ENCODE assay signal across 16 cellular contexts in the genomic region with DNA sequence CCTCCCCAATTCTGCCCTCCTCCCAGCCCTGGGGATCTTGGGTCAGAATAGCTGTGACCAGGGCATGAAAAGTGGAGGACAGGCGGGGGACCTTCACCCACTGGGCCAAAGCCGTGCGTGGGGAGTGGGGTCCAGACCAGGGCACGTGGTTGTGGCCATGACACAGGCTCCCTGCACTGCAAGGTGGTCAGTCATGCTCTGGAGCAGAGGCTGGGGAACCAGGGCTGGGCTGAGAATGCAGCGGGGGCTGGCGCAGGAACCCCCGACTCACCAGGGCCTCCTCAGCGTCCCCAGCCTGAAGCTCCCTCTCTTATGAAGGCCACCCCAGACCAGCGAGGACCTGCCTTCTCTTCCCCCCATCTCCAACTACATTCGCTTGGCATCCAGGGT. TPM values are rescaled to one million over a fixed set of nuclear protein-coding genes. Genes with fewer than 3 reads are reported as not detected.
DNase-seq lines count a peak whose midpoint lies in the region; ATAC-seq and TF ChIP-seq lines count a peak whose summit lies in the region.
"Had no signal": no experiment of that assay in that cellular context is flagged by ENCODE, and none has a peak within 500 bp of the region (broad histone marks: within the 10 kb centered on the region; RNA-seq: fewer than 3 reads in every experiment).

No MANE protein-coding gene starts in this region.

- H3K4me2 ChIP-seq in SK-N-SH, result peak overlapping the region; percentile 89; the same call in 1 of the 2 replicates
- H3K4me2 ChIP-seq in HCT116 (ENCODE audit: low read length), result peak overlapping the region; percentile 96
- H3K4me2 ChIP-seq in mammary epithelial cell (ENCODE audit: insufficient read depth, low read depth, low read length), result peak overlapping the region; percentile 98

- H3K4me3 ChIP-seq in SK-N-SH (ENCODE audit: low read depth in 2 of 2, low read length in 1 of 2) (no peak overlapping the region), HCT116 (replicated peaks in 1 of 2; ENCODE audit: low read depth in 1 of 2, low read length in 2 of 2) (peak overlapping the region; percentile 5 to 55; a peak in 1 of 4 replicates), mammary epithelial cell (replicated peaks in 1 of 3; ENCODE audit: insufficient read depth in 1 of 3, low read depth in 2 of 3, low read length in 3 of 3) (peak overlapping the region in 1 of 3 experiments; percentile 10), WERI-Rb-1 (ENCODE audit: low read depth, low read length) (no peak overlapping the region)
- H3K4me3 ChIP-seq: SK-N-MC had no signal

- no peak for TF ChIP-seq CTCF in SK-N-SH (IDR thresholded peaks at IDR 0.05)
- no peak for TF ChIP-seq CTCF in HCT116 (IDR thresholded peaks at IDR 0.05 in 2 of 3, conservative IDR thresholded peaks at IDR 0.05 in 1 of 3; ENCODE audit: borderline replicate concordance in 1 of 3, insufficient read depth in 1 of 3, low read depth in 2 of 3, low read length in 2 of 3)
- no peak for TF ChIP-seq CTCF in mammary epithelial cell (conservative IDR thresholded peaks at IDR 0.05 in 1 of 2, IDR thresholded peaks at IDR 0.05 in 1 of 2; ENCODE audit: extremely low read depth in 1 of 2, insufficient read depth in 1 of 2, low read depth in 1 of 2, low read length in 2 of 2)
- TF ChIP-seq CTCF in osteocyte (IDR thresholded peaks at IDR 0.05), result no peak
- no peak for TF ChIP-seq CTCF in WERI-Rb-1 (IDR thresholded peaks at IDR 0.05; ENCODE audit: low read depth, low read length)

- DNase-seq in SK-N-SH, result no peak
- no peak for DNase-seq in HCT116 (ENCODE audit: low read depth, low spot score)
- no peak for DNase-seq in mammary epithelial cell
- DNase-seq in osteocyte (ENCODE audit: extremely low spot score, unreplicated experiment), result no peak
- no peak for DNase-seq in WERI-Rb-1
- DNase-seq: 8988T; activated CD4-positive, alpha-beta T cell treated with anti-CD3 and anti-CD28 coated beads for 1 hour; activated naive CD4-positive, alpha-beta T cell treated with anti-CD3 and anti-CD28 coated beads for 36 hours; DMS53; islet precursor cell; NCI-H526 treated with DMSO at 0.1 percent for 48 hours; tibial artery had no signal

- peaks cover 27% of the 10 kb centered on the region for H3K4me1 Mint-ChIP-seq in osteocyte (ENCODE audit: unreplicated experiment)

- TF ChIP-seq RAD21 in SK-N-SH (IDR thresholded peaks at IDR 0.05; ENCODE audit: low read length) (no peak), HCT116 (IDR thresholded peaks at IDR 0.05; ENCODE audit: low read depth) (no peak)

- H3K4me3 Mint-ChIP-seq in osteocyte (ENCODE audit: unreplicated experiment), result peak overlapping the region; percentile 80

- in situ Hi-C loops in mammary epithelial cell (cut with MboI; ENCODE audit: low sequenced_read_pairs in 2 of 2), result no loop called here

- dilution Hi-C loops in mammary epithelial cell (cut with HindIII; ENCODE audit: low sequenced_read_pairs), result loop anchor here (10.0 kb wide), 2 partner anchors 122 to 172 kb away; partner anchors contain the start of gene TTLL10

- 87% methylated on average over 4 of the region's 10 CpGs for WGBS in SK-N-SH (ENCODE audit: low lambda C conversion rate)
- 100% methylated on average over 4 of the region's 10 CpGs for WGBS in mammary epithelial cell (ENCODE audit: low coverage, missing lambda C conversion rate)

- ATAC-seq in SK-N-SH treated with all-trans-retinoic acid at 6 μM for 48 hours, result no peak
- no peak for ATAC-seq in HCT116
- ATAC-seq in GM21360 (IDR thresholded peaks at IDR 0.05; ENCODE audit: unreplicated experiment), result no peak
- no peak for ATAC-seq in GM21515 (IDR thresholded peaks at IDR 0.05; ENCODE audit: unreplicated experiment)

- H3K36me3 Mint-ChIP-seq in osteocyte (ENCODE audit: unreplicated experiment), result no peaks in the 10 kb centered on the region

- BruUV-seq in HCT116 (replicated peaks; lab: Mats Ljungman, UMichigan), result TSS peak; percentile 54
- no TSS peak for BruUV-seq in mammary epithelial cell (replicated peaks; lab: Mats Ljungman, UMichigan)

- H3K36me3 ChIP-seq in SK-N-SH (replicated peaks in 1 of 2; ENCODE audit: control insufficient read depth in 1 of 2, insufficient read depth in 2 of 2, low read length in 1 of 2) (no peaks in the 10 kb centered on the region), HCT116 (ENCODE audit: control insufficient read depth in 1 of 2, insufficient read depth in 2 of 2, low read length in 2 of 2) (peaks cover under 1 to 6% of the 10 kb centered on the region in 2 experiments; a peak in 2 of 4 replicates), mammary epithelial cell (ENCODE audit: insufficient read depth, low read length) (no peaks in the 10 kb centered on the region), WERI-Rb-1 (peaks cover 21% of the 10 kb centered on the region)

- peak overlapping the region; percentile 38 for H3K27ac Mint-ChIP-seq in osteocyte (ENCODE audit: unreplicated experiment)
- H3K27ac Mint-ChIP-seq: activated naive CD4-positive, alpha-beta T cell treated with anti-CD3 and anti-CD28 coated beads for 36 hours had no signal

- H3K27me3 ChIP-seq in SK-N-SH (ENCODE audit: insufficient read depth), result no peaks in the 10 kb centered on the region
- H3K27me3 ChIP-seq in HCT116 (ENCODE audit: insufficient read depth, low read length), result no peaks in the 10 kb centered on the region
- no peaks in the 10 kb centered on the region for H3K27me3 ChIP-seq in mammary epithelial cell (ENCODE audit: insufficient read depth, low read length)
- no peaks in the 10 kb centered on the region for H3K27me3 ChIP-seq in WERI-Rb-1 (ENCODE audit: insufficient read depth, low read depth, severe bottlenecking)
- H3K27me3 ChIP-seq: tibial artery had no signal

- POLR2A ChIA-PET in SK-N-SH (lab: Yijun Ruan, JAX), result interaction anchor here (1.1 kb wide), 1 partner anchor 67 kb away, joined by 3 read pairs; no protein-coding TSS in a partner anchor
- POLR2A ChIA-PET in HCT116 (lab: Charles Lee), result no interaction called here

- RAD21 ChIA-PET in HCT116 (lab: Charles Lee; ENCODE audit: low non-redundant PET in 1 of 2, low total read pairs in 2 of 2, uncharacterized antibody in 2 of 2, unreplicated experiment in 2 of 2), result no interaction called here

- H3K4me1 ChIP-seq in SK-N-SH (ENCODE audit: control insufficient read depth in 1 of 2, insufficient read depth in 2 of 2, low read depth in 1 of 2, low read length in 1 of 2), result peaks cover 0 to 22% of the 10 kb centered on the region in 2 experiments; a peak in 1 of 4 replicates
- peaks cover 41 to 58% of the 10 kb centered on the region in 2 experiments for H3K4me1 ChIP-seq in HCT116 (ENCODE audit: control insufficient read depth in 1 of 2, insufficient read depth in 2 of 2, low read length in 2 of 2)
- H3K4me1 ChIP-seq in mammary epithelial cell (ENCODE audit: insufficient read depth, low read length), result peaks cover 49% of the 10 kb centered on the region

- H3K9me3 Mint-ChIP-seq in osteocyte (ENCODE audit: unreplicated experiment), result no peaks in the 10 kb centered on the region
- H3K9me3 Mint-ChIP-seq: activated naive CD4-positive, alpha-beta T cell treated with anti-CD3 and anti-CD28 coated beads for 36 hours had no signal

- H3K27ac ChIP-seq in SK-N-SH (ENCODE audit: low read depth in 2 of 2, low read length in 1 of 2), result no peak overlapping the region
- H3K27ac ChIP-seq in HCT116 (ENCODE audit: low read depth, low read length), result peak overlapping the region; percentile 100
- H3K27ac ChIP-seq in mammary epithelial cell (ENCODE audit: insufficient read depth, low read depth, low read length), result no peak overlapping the region
- H3K27ac ChIP-seq in WERI-Rb-1, result no peak overlapping the region
- H3K27ac ChIP-seq: SK-N-MC had no signal

- peaks cover 45% of the 10 kb centered on the region for H4K20me1 ChIP-seq in SK-N-SH (ENCODE audit: insufficient read depth)
- no peaks in the 10 kb centered on the region for H4K20me1 ChIP-seq in HCT116 (ENCODE audit: insufficient read depth)
- peaks cover 2% of the 10 kb centered on the region for H4K20me1 ChIP-seq in mammary epithelial cell (ENCODE audit: insufficient read depth, low read length)

- H2AFZ ChIP-seq in SK-N-SH (ENCODE audit: low read depth), result no peak overlapping the region
- H2AFZ ChIP-seq in HCT116 (ENCODE audit: low read depth, low read length, poor library complexity, severe bottlenecking), result no peak overlapping the region
- H2AFZ ChIP-seq in mammary epithelial cell (ENCODE audit: low read depth, low read length), result no peak overlapping the region

- TF ChIP-seq POLR2A in HCT116 (IDR thresholded peaks at IDR 0.05; ENCODE audit: borderline replicate concordance, extremely low read depth, insufficient read depth, insufficient read length), result no peak

- CTCF ChIA-PET in SK-N-SH (lab: Yijun Ruan, JAX) (interaction anchor here (1.0 to 4.8 kb wide), 4 partner anchors 8 to 224 kb away, joined by 3 to 34 read pairs (median 7); no protein-coding TSS in a partner anchor), HCT116 (lab: Charles Lee) (interaction anchor here (1.3 kb wide), 1 partner anchor 29 kb away, joined by 3 read pairs; the partner anchor contains the start of gene AURKAIP1), mammary epithelial cell (lab: Charles Lee; ENCODE audit: low non-redundant PET) (interaction anchor here (0.7 kb wide), 1 partner anchor 41 kb away, joined by 3 read pairs; no protein-coding TSS in a partner anchor)

- TF ChIP-seq EP300 in SK-N-SH (IDR thresholded peaks at IDR 0.05; ENCODE audit: borderline replicate concordance in 1 of 2, low read depth in 1 of 2, low read length in 1 of 2), result no peak

- no peaks in the 10 kb centered on the region for H3F3A ChIP-seq in SK-N-SH (replicated peaks; ENCODE audit: insufficient read depth)

- H3K79me2 ChIP-seq in SK-N-SH (ENCODE audit: insufficient read depth) (peaks cover 47% of the 10 kb centered on the region), HCT116 (ENCODE audit: insufficient read depth, low read length) (peaks cover 71% of the 10 kb centered on the region), mammary epithelial cell (ENCODE audit: insufficient read depth, low read length) (peaks cover 79% of the 10 kb centered on the region)

- intact Hi-C loops in HCT116 (cut with micrococcal nuclease) (loop anchor here (5.0 to 10.0 kb wide), 3 partner anchors 39 to 274 kb away; partner anchors contain the start of genes ACAP3, MIB2, PUSL1 and RNF223), mammary epithelial cell (cut with micrococcal nuclease) (loop anchor here (5.0 kb wide), 2 partner anchors 96 to 161 kb away; no protein-coding TSS in a partner anchor)

- no peak overlapping the region for H3K9ac ChIP-seq in SK-N-SH
- H3K9ac ChIP-seq in HCT116 (ENCODE audit: low read length), result peak overlapping the region; percentile 76
- no peak overlapping the region for H3K9ac ChIP-seq in mammary epithelial cell (ENCODE audit: insufficient read depth, low read length)

- H3K9me2 ChIP-seq in SK-N-SH, result no peaks in the 10 kb centered on the region
- H3K9me2 ChIP-seq in HCT116 (ENCODE audit: insufficient read depth), result no peaks in the 10 kb centered on the region

- H3K9me3 ChIP-seq in SK-N-SH (no peaks in the 10 kb centered on the region), HCT116 (ENCODE audit: control insufficient read depth in 1 of 2, insufficient read depth in 1 of 2, low read depth in 1 of 2, low read length in 2 of 2) (no peaks in the 10 kb centered on the region), mammary epithelial cell (replicated peaks; ENCODE audit: insufficient read depth, low read length) (no peaks in the 10 kb centered on the region), WERI-Rb-1 (ENCODE audit: severe bottlenecking) (no peaks in the 10 kb centered on the region)
- H3K9me3 ChIP-seq: tibial artery had no signal

- no peaks in the 10 kb centered on the region for H3K27me3 Mint-ChIP-seq in osteocyte (ENCODE audit: unreplicated experiment)

RNA-seq across cellular contexts. Expression of gene DVL1, which starts 2.7 kb away (rescaled TPM):
- polyA plus RNA-seq in SK-N-SH (2012; rRNA removed), result 31.3 and 32.0 TPM in 2 replicates
- polyA plus RNA-seq in SK-N-SH (2012; cell fraction: cytosol; rRNA removed), result 7.9 and 13.4 TPM in 2 replicates
- polyA plus RNA-seq in SK-N-SH (2012; cell fraction: nucleus; rRNA removed), result 145 and 194 TPM in 2 replicates
- 160 TPM for total RNA-seq in HCT116 (2021; ENCODE audit: unreplicated experiment)
- polyA plus RNA-seq in HCT116 (2012), result 193 and 219 TPM in 2 replicates
- 100 to 1,000 TPM in 1 of 2 donors, 10 to 100 TPM in 1; 62.0 to 109 TPM for total RNA-seq in mammary epithelial cell
- 37.4 TPM for polyA plus RNA-seq in mammary epithelial cell
- 20.1 TPM for polyA minus RNA-seq in mammary epithelial cell
- 92.9 and 95.7 TPM in 2 replicates for total RNA-seq in osteocyte

RNA-seq across cellular contexts. Expression of gene MXRA8, which starts 11.9 kb away (rescaled TPM):
- 2.5 and 3.8 TPM in 2 replicates for polyA plus RNA-seq in SK-N-SH (2012; rRNA removed)
- 0.90 and 1.8 TPM in 2 replicates for polyA plus RNA-seq in SK-N-SH (2012; cell fraction: cytosol; rRNA removed)
- 14.2 and 20.4 TPM in 2 replicates for polyA plus RNA-seq in SK-N-SH (2012; cell fraction: nucleus; rRNA removed)
- 0.74 TPM for total RNA-seq in HCT116 (2021; ENCODE audit: unreplicated experiment)
- 3.6 and 3.7 TPM in 2 replicates for polyA plus RNA-seq in HCT116 (2012)
- total RNA-seq in mammary epithelial cell, result 1 to 10 TPM in 1 of 2 donors, not detected in 1; 6.2 TPM
- 0.09 TPM for polyA plus RNA-seq in mammary epithelial cell
- polyA minus RNA-seq in mammary epithelial cell, result not detected
- 440 and 449 TPM in 2 replicates for total RNA-seq in osteocyte

RNA-seq across cellular contexts. Expression of gene TAS1R3, which starts 15.4 kb away (rescaled TPM):
- polyA plus RNA-seq in SK-N-SH (2012; rRNA removed) (0.06 and 0.08 TPM in 2 replicates), mammary epithelial cell (0.09 TPM)
- polyA plus RNA-seq in SK-N-SH (2012; cell fraction: cytosol; rRNA removed), result 0.03 TPM in 1 of 2 replicates, not detected in the other
- polyA plus RNA-seq in SK-N-SH (2012; cell fraction: nucleus; rRNA removed), result 0.55 and 0.62 TPM in 2 replicates
- total RNA-seq in HCT116 (2021; ENCODE audit: unreplicated experiment) (0.07 TPM), mammary epithelial cell (under 1 TPM in 1 of 2 donors, not detected in 1; under 0.01 TPM), osteocyte (0.57 and 0.97 TPM in 2 replicates)
- polyA plus RNA-seq in HCT116 (2012), result 0.33 and 0.37 TPM in 2 replicates
- polyA minus RNA-seq in mammary epithelial cell, result not detected

RNA-seq across cellular contexts. Expression of gene CPTP, which starts 21.9 kb away (rescaled TPM):
- polyA plus RNA-seq in SK-N-SH (2012; rRNA removed), result 12.3 and 13.4 TPM in 2 replicates
- 5.8 and 11.0 TPM in 2 replicates for polyA plus RNA-seq in SK-N-SH (2012; cell fraction: cytosol; rRNA removed)
- polyA plus RNA-seq in SK-N-SH (2012; cell fraction: nucleus; rRNA removed), result 9.9 and 14.4 TPM in 2 replicates
- total RNA-seq in HCT116 (2021; ENCODE audit: unreplicated experiment), result 16.3 TPM
- polyA plus RNA-seq in HCT116 (2012), result 11.2 and 13.9 TPM in 2 replicates
- 10 to 100 TPM; 12.0 to 25.0 TPM for total RNA-seq in mammary epithelial cell
- 16.4 TPM for polyA plus RNA-seq in mammary epithelial cell
- 3.6 TPM for polyA minus RNA-seq in mammary epithelial cell
- 23.5 and 24.7 TPM in 2 replicates for total RNA-seq in osteocyte

RNA-seq across cellular contexts. Expression of gene INTS11, which starts 22.0 kb away (rescaled TPM):
- polyA plus RNA-seq in SK-N-SH (2012; rRNA removed), result 137 and 141 TPM in 2 replicates
- polyA plus RNA-seq in SK-N-SH (2012; cell fraction: cytosol; rRNA removed), result 42.5 and 60.8 TPM in 2 replicates
- 483 and 499 TPM in 2 replicates for polyA plus RNA-seq in SK-N-SH (2012; cell fraction: nucleus; rRNA removed)
- 161 TPM for total RNA-seq in HCT116 (2021; ENCODE audit: unreplicated experiment)
- 161 and 165 TPM in 2 replicates for polyA plus RNA-seq in HCT116 (2012)
- 100 to 1,000 TPM in 1 of 2 donors, 10 to 100 TPM in 1; 46.3 to 107 TPM for total RNA-seq in mammary epithelial cell
- polyA plus RNA-seq in mammary epithelial cell, result 109 TPM
- polyA minus RNA-seq in mammary epithelial cell, result 162 TPM
- 101 and 106 TPM in 2 replicates for total RNA-seq in osteocyte

Comparison
In these comparisons a context has a peak if more than half of its experiments do, and no peak if none do; other contexts are left out.
1. H3K4me3 ChIP-seq: peak in HCT116 (2 of 2); none in SK-N-SH (0 of 2) and WERI-Rb-1 (single experiment).
2. RNA of gene MXRA8, which starts 11.9 kb away (total RNA-seq): 440 to 449 TPM in osteocyte; 6.2 TPM in mammary epithelial cell and 0.74 TPM in HCT116 (single experiment); every median in the first group is over 10 times any median in the second.
3. Peak in every context shown above with its lines, with median percentiles within 50 percentile points of each other: H3K4me2 ChIP-seq.